In the genomic region with DNA sequence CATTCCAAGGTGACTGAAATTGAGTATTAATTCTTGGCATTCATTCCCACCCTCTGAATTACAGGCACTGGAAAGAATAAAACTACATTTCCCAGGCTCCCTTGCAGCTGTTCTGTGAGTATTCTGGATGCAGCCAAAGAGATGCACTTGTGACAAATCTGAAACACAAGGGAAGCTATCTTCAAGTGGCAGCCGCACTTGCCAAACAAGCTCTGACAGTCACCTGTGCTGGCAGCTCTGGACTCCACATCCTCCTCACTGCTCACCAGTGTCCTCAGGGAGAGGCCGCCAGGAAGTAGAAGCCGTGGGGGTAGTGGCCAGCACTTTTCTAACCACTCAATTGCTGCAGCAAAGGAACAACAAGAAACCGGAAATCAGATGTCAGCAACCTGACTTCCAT, we compare ENCODE assay signal across 14 cellular contexts.
DNase-seq lines count a peak whose midpoint lies in the region; ATAC-seq, FAIRE-seq and TF ChIP-seq lines count a peak whose summit lies in the region.
"Had no signal": no experiment of that assay in that cellular context is flagged by ENCODE, and none has a peak within 500 bp of the region (broad histone marks: within the 10 kb centered on the region; RNA-seq: fewer than 3 reads in every experiment).

No MANE protein-coding gene starts in this region.

- 64% methylated on average over 4 of the region's 4 CpGs; no CpG with 5 or more reads in 1 of the 2 experiments for whole genome bisulfite sequencing in H1 (ENCODE audit: extremely low coverage in 1 of 2, insufficient coverage in 1 of 2, insufficient read length in 1 of 2, insufficient replicate concordance in 2 of 2, low coverage in 1 of 2, low lambda C conversion rate in 2 of 2, missing lambda C conversion rate in 1 of 2), 2 experiments

- no peaks in the 10 kb centered on the region for H3K27me3 ChIP-seq in H1 (replicated peaks in 1 of 4; ENCODE audit: control insufficient read depth in 3 of 4, extremely low read depth in 1 of 4, insufficient read depth in 3 of 4, low read length in 3 of 4)
- H3K27me3 ChIP-seq: adrenal gland, tibial artery had no signal

- no peaks in the 10 kb centered on the region for H3K27me3 Mint-ChIP-seq in activated CD4-positive, alpha-beta T cell treated with anti-CD3 and anti-CD28 coated beads, Interleukin-2, amount 10 ng/mL, durations not matched to agents 7 days and 5 days

- peak overlapping the region; percentile 86 for H2AFZ ChIP-seq in H1 (ENCODE audit: low read length)

- FAIRE-seq in H1 (lab: Jason Lieb, UNC), result peak; percentile 24

- H3K9me3 Mint-ChIP-seq in activated CD4-positive, alpha-beta T cell treated with anti-CD3 and anti-CD28 coated beads, Interleukin-2, amount 10 ng/mL, durations not matched to agents 7 days and 5 days, result no peaks in the 10 kb centered on the region

- H3K4me2 ChIP-seq in H1 (ENCODE audit: insufficient read depth in 1 of 2, low read depth in 2 of 2, low read length in 2 of 2), result peak overlapping the region; percentile 51 to 52; a peak in 3 of 4 replicates

- no peak overlapping the region for H2BK15ac ChIP-seq in H1 (ENCODE audit: low read length)

- TF ChIP-seq RAD21 in H1 (IDR thresholded peaks at IDR 0.05 in 1 of 2, conservative IDR thresholded peaks at IDR 0.05 in 1 of 2; ENCODE audit: low read depth in 2 of 2, low read length in 2 of 2), result no peak

- H3K4me3 Mint-ChIP-seq in activated CD4-positive, alpha-beta T cell treated with anti-CD3 and anti-CD28 coated beads, Interleukin-2, amount 10 ng/mL, durations not matched to agents 7 days and 5 days, result no peak overlapping the region
- H3K4me3 Mint-ChIP-seq: CD8-positive, alpha-beta memory T cell had no signal

- no peaks in the 10 kb centered on the region for H3K36me3 ChIP-seq in H1 (ENCODE audit: control insufficient read depth in 2 of 4, insufficient read depth in 4 of 4, low read length in 3 of 4)
- H3K36me3 ChIP-seq: adrenal gland, left ventricle myocardium inferior, tibial artery had no signal

- 0 out of 8 replicates have a peak overlapping the region, but pooled peaks of 1 of the 4 experiments have one; percentile 39 for H3K4me3 ChIP-seq in H1 (ENCODE audit: extremely low read depth in 1 of 4, insufficient read depth in 2 of 4, low read depth in 3 of 4, low read length in 4 of 4)
- H3K4me3 ChIP-seq: adrenal gland, left ventricle myocardium inferior, tibial artery had no signal

- H2BK20ac ChIP-seq in H1 (ENCODE audit: low read length), result no peak overlapping the region

- CTCF ChIA-PET in H1 (lab: Charles Lee; ENCODE audit: partially characterized antibody), result no interaction called here
- CTCF ChIA-PET in activated CD4-positive, alpha-beta T cell treated with anti-CD3 and anti-CD28 coated beads, Interleukin-2, amount 10 ng/mL, durations not matched to agents 7 days and 5 days (lab: Charles Lee), result no interaction called here

- no peaks in the 10 kb centered on the region for H3K36me3 Mint-ChIP-seq in activated CD4-positive, alpha-beta T cell treated with anti-CD3 and anti-CD28 coated beads, Interleukin-2, amount 10 ng/mL, durations not matched to agents 7 days and 5 days (ENCODE audit: low read depth)
- H3K36me3 Mint-ChIP-seq: CD8-positive, alpha-beta memory T cell had no signal

- H4K5ac ChIP-seq in H1 (ENCODE audit: insufficient read length, low read depth, low read length), result no peak overlapping the region

- no peak overlapping the region for H3K56ac ChIP-seq in H1 (replicated peaks; ENCODE audit: insufficient read length, low read depth, low read length)

- no peak overlapping the region for H2BK5ac ChIP-seq in H1 (ENCODE audit: low read depth, low read length)

- H3K79me1 ChIP-seq in H1 (ENCODE audit: low read depth, low read length), result no peaks in the 10 kb centered on the region

- H3K27ac ChIP-seq in H1 (ENCODE audit: low read depth, low read length), result no peak overlapping the region
- H3K27ac ChIP-seq: adrenal gland, left ventricle myocardium inferior, tibial artery had no signal

- no peak overlapping the region for H2AK5ac ChIP-seq in H1 (ENCODE audit: low read depth, low read length)

- no peak overlapping the region for H3K23ac ChIP-seq in H1 (ENCODE audit: insufficient read length)

- TF ChIP-seq CTCF in H1 (IDR thresholded peaks at IDR 0.05; ENCODE audit: control extremely low read depth in 1 of 3, insufficient read depth in 1 of 3, low read depth in 1 of 3, low read length in 3 of 3), result no peak

- no peak overlapping the region for H3K9ac ChIP-seq in H1 (replicated peaks in 1 of 4; ENCODE audit: extremely low read depth in 1 of 4, low read depth in 3 of 4, low read length in 3 of 4)

- no peak overlapping the region for H3K18ac ChIP-seq in H1 (ENCODE audit: extremely low read depth, low read length)

- no peaks in the 10 kb centered on the region for H3K4me1 Mint-ChIP-seq in activated CD4-positive, alpha-beta T cell treated with anti-CD3 and anti-CD28 coated beads, Interleukin-2, amount 10 ng/mL, durations not matched to agents 7 days and 5 days

- H3K79me2 ChIP-seq in H1 (ENCODE audit: control insufficient read depth in 1 of 2, insufficient read depth in 2 of 2, low read length in 2 of 2), result no peaks in the 10 kb centered on the region

- H3K4me1 ChIP-seq in H1 (replicated peaks in 1 of 4; ENCODE audit: control insufficient read depth in 3 of 4, insufficient read depth in 4 of 4, low read length in 3 of 4), result peaks cover 0 to 9% (median 1%) of the 10 kb centered on the region in 4 experiments; a peak in 2 of 7 replicates
- H3K4me1 ChIP-seq: adrenal gland, tibial artery had no signal

- H4K91ac ChIP-seq in H1 (replicated peaks; ENCODE audit: insufficient read length, low read length), result no peak overlapping the region

- H4K8ac ChIP-seq in H1 (ENCODE audit: extremely low read depth, insufficient read depth, low read length), result no peak overlapping the region

- no peak overlapping the region for H3K14ac ChIP-seq in H1 (ENCODE audit: insufficient read length)

- ATAC-seq in GM19035 (IDR thresholded peaks at IDR 0.05; ENCODE audit: unreplicated experiment), result no peak

- no peak overlapping the region for H2BK12ac ChIP-seq in H1 (ENCODE audit: low read depth, low read length)

- no peak overlapping the region for H2BK120ac ChIP-seq in H1 (replicated peaks; ENCODE audit: low read depth, low read length)

- H4K20me1 ChIP-seq in H1 (replicated peaks in 1 of 2; ENCODE audit: control insufficient read depth in 1 of 2, insufficient read depth in 2 of 2, low read length in 2 of 2), result no peaks in the 10 kb centered on the region

- H3K23me2 ChIP-seq in H1 (ENCODE audit: low read depth, low read length), result no peaks in the 10 kb centered on the region

- no peak for TF ChIP-seq EP300 in H1 (IDR thresholded peaks at IDR 0.05; ENCODE audit: borderline replicate concordance in 1 of 2, low read depth in 2 of 2, low read length in 2 of 2)

- no peak overlapping the region for H3K4ac ChIP-seq in H1 (replicated peaks; ENCODE audit: insufficient read length, low read depth, low read length)

- no peak for TF ChIP-seq POLR2A in H1 (IDR thresholded peaks at IDR 0.05; ENCODE audit: control extremely low read depth in 1 of 2, low read depth in 2 of 2, low read length in 2 of 2)

- H3K9me3 ChIP-seq in H1 (ENCODE audit: insufficient read depth in 2 of 2, low read depth in 1 of 2, low read length in 1 of 2), result no peaks in the 10 kb centered on the region
- H3K9me3 ChIP-seq: adrenal gland, left ventricle myocardium inferior, tibial artery had no signal

- no peak overlapping the region for H3K27ac Mint-ChIP-seq in activated CD4-positive, alpha-beta T cell treated with anti-CD3 and anti-CD28 coated beads, Interleukin-2, amount 10 ng/mL, durations not matched to agents 7 days and 5 days
- H3K27ac Mint-ChIP-seq: CD8-positive, alpha-beta memory T cell had no signal

- POLR2A ChIA-PET in H1 (lab: Charles Lee; ENCODE audit: partially characterized antibody), result no interaction called here
- POLR2A ChIA-PET in activated CD4-positive, alpha-beta T cell treated with anti-CD3 and anti-CD28 coated beads, Interleukin-2, amount 10 ng/mL, durations not matched to agents 7 days and 5 days (lab: Charles Lee), result no interaction called here

- DNase-seq in NCI-H146 (lab: John Stamatoyannopoulos, UW) (peak; percentile 31), NCI-H146 treated with DMSO at 0.1 percent for 48 hours (lab: John Stamatoyannopoulos, UW; ENCODE audit: unreplicated experiment) (no peak), NCI-H2196 treated with DMSO at 0.1 percent for 48 hours (lab: John Stamatoyannopoulos, UW; ENCODE audit: unreplicated experiment) (peak; percentile 1), H1 (ENCODE audit: low read depth in 1 of 2, low spot score in 2 of 2) (peak in 1 of 2 experiments; percentile 47), occipital lobe (lab: John Stamatoyannopoulos, UW) (peak; percentile 4), activated T-cell treated with anti-CD3 and anti-CD28 coated beads for 4 hours (no peak)
- DNase-seq in activated CD4-positive, alpha-beta T cell treated with anti-CD3 and anti-CD28 coated beads, Interleukin-2, amount 10 ng/mL, durations not matched to agents 7 days and 5 days, result no peak
- DNase-seq: activated T-cell treated with anti-CD3 and anti-CD28 coated beads, Interleukin-2, amount 50 U/mL, for 1 hour; adrenal gland; CD8-positive, alpha-beta memory T cell; left ventricle myocardium inferior; stimulated activated CD4-positive, alpha-beta T cell treated with anti-CD3 and anti-CD28 coated beads, Interleukin-12 subunit alpha, Interleukin-12 subunit beta, amount 100 ng/mL, for 4 hours; tibial artery had no signal

TF ChIP-seq in H1, 55 proteins besides CTCF, POLR2A, EP300 and RAD21:
- TF ChIP-seq SIX5 (IDR thresholded peaks at IDR 0.05; ENCODE audit: low read depth, low read length), result peak; percentile 66
- no peak for TF ChIP-seq NANOG (IDR thresholded peaks at IDR 0.05; ENCODE audit: insufficient read depth, low read depth, low read length, poor library complexity, severe bottlenecking)
- 0 out of 4 replicates have a peak, but pooled peaks of 1 of the 2 experiments have one; percentile 21 for TF ChIP-seq SIN3A (conservative IDR thresholded peaks at IDR 0.05 in 1 of 2, IDR thresholded peaks at IDR 0.05 in 1 of 2; ENCODE audit: low read depth in 1 of 2, low read length in 2 of 2)

Comparison
In these comparisons a context has a peak if more than half of its experiments do, and no peak if none do; other contexts are left out.
1. DNase-seq: peak in NCI-H146 (single experiment), NCI-H2196 treated with DMSO at 0.1 percent for 48 hours (single experiment) and occipital lobe (single experiment); none in NCI-H146 treated with DMSO at 0.1 percent for 48 hours (single experiment), activated T-cell treated with anti-CD3 and anti-CD28 coated beads for 4 hours (single experiment) and activated CD4-positive, alpha-beta T cell treated with anti-CD3 and anti-CD28 coated beads, Interleukin-2, amount 10 ng/mL, durations not matched to agents 7 days and 5 days (single experiment).